14 cellular contexts compared by ENCODE assay signal in the genomic region with DNA sequence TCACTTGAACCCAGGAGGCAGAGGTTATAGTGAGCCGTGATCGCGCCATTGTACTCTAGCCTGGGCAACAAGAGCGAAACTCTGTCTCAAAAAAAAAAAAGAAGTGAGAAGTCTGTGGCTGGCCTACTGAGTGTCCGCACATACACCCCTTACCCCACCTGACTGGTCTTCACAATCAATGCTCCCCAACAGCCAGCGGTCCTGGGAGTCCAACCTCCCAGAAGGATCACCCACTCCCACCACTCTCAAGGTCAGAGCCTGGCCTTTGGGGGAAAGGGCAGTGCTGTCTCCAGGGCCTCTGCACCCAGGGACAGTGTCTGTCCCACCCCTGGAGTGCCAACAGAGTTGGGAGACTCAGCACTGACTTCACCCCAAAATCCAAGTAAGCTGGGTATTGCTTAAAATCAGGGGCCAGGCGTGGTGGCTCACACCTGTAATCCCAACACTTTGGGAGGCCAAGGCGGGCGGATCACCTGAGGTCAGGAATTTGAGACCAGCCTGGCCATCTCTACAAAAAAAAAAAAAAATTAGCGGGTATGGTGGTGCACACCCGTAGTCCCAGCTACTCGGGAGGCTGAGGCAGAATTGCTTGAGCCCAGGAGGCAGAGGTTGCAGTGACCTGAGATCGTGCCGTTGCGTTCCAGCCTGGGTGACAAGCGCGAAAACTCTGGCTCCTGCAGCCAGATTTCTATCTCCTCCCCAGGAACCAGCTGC. TPM values are rescaled to one million over a fixed set of nuclear protein-coding genes. Genes with fewer than 3 reads are reported as not detected.
DNase-seq lines count a peak whose midpoint lies in the region; ATAC-seq, FAIRE-seq and TF ChIP-seq lines count a peak whose summit lies in the region.
"Had no signal": no experiment of that assay in that cellular context is flagged by ENCODE, and none has a peak within 500 bp of the region (broad histone marks: within the 10 kb centered on the region; RNA-seq: fewer than 3 reads in every experiment).

No MANE protein-coding gene starts in this region.

- CTCF ChIA-PET in GM12878 (lab: Yijun Ruan, JAX), result interaction anchor here (1.1 kb wide), 1 partner anchor 9 kb away, joined by 8 read pairs; no protein-coding TSS in a partner anchor

- H3K27me3 ChIP-seq in GM12878 (replicated peaks in 1 of 2; ENCODE audit: control insufficient read depth in 2 of 2, insufficient read depth in 2 of 2, low read length in 1 of 2), result no peaks in the 10 kb centered on the region
- H3K27me3 ChIP-seq: esophagus muscularis mucosa, heart left ventricle had no signal

- H3K79me2 ChIP-seq in GM12878 (ENCODE audit: control insufficient read depth, insufficient read depth, low read length), result peaks cover 21% of the 10 kb centered on the region

- intact Hi-C loops in GM12878 (cut with micrococcal nuclease; ENCODE audit: unreplicated experiment) (no loop called here), posterior vena cava (cut with DNase I) (no loop called here)

- H3K27ac ChIP-seq in GM12878 (ENCODE audit: control insufficient read depth, insufficient read depth), result no peak overlapping the region
- H3K27ac ChIP-seq: BLaER1 treated with 17β-estradiol and CSF1 and Interleukin-3, amounts not matched to agents 10 nM and 100 nM had no signal

- H2AFZ ChIP-seq in GM12878 (ENCODE audit: control insufficient read depth, low read depth, low read length), result no peak overlapping the region

- H3K4me3 ChIP-seq in GM12878, result no peak overlapping the region
- H3K4me3 ChIP-seq: BLaER1 treated with 17β-estradiol and CSF1 and Interleukin-3, amounts not matched to agents 10 nM and 100 nM; esophagus muscularis mucosa; heart left ventricle had no signal

- in situ Hi-C loops in GM12878 (cut with MboI), result no loop called here

- H3K4me2 ChIP-seq in GM12878 (ENCODE audit: control insufficient read depth, insufficient read depth), result no peak overlapping the region

- TF ChIP-seq POLR2A in GM12878 (IDR thresholded peaks at IDR 0.05; ENCODE audit: low read depth, low read length), result no peak

- RAD21 ChIA-PET in GM12878 (lab: Charles Lee; ENCODE audit: unreplicated experiment), result no interaction called here

- no peaks in the 10 kb centered on the region for H3K9me3 ChIP-seq in GM12878 (replicated peaks; ENCODE audit: control insufficient read depth, insufficient read depth, low read length)
- H3K9me3 ChIP-seq: BLaER1 treated with 17β-estradiol and CSF1 and Interleukin-3, amounts not matched to agents 10 nM and 100 nM; esophagus muscularis mucosa; heart left ventricle had no signal

- no peak for TF ChIP-seq CTCF in GM12878 (IDR thresholded peaks at IDR 0.05 in 2 of 3, conservative IDR thresholded peaks at IDR 0.05 in 1 of 3; ENCODE audit: control insufficient read depth in 2 of 3, extremely low read depth in 1 of 3, insufficient read depth in 1 of 3, low read depth in 3 of 3, low read length in 3 of 3)

- peak; percentile 1 for DNase-seq in HuH-7.5 (ENCODE audit: low spot score)
- DNase-seq in GM12878 (ENCODE audit: low read depth, low spot score), result no peak
- peak; percentile 46 for DNase-seq in posterior vena cava (ENCODE audit: low spot score)
- DNase-seq in putamen (ENCODE audit: low spot score), result no peak
- DNase-seq in DMS79 treated with DMSO at 0.1 percent for 48 hours (lab: John Stamatoyannopoulos, UW), result no peak
- DNase-seq: NCI-H1105; NK-92 treated with Interleukin-12 subunit alpha and Interleukin-12 subunit beta, amount 100 ng/mL, for 24 hours; SIG-M5 had no signal

- TF ChIP-seq EP300 in GM12878 (IDR thresholded peaks at IDR 0.05; ENCODE audit: borderline replicate concordance in 1 of 2, control insufficient read depth in 1 of 2, low read depth in 2 of 2, low read length in 2 of 2), result no peak

- peaks cover 7 to 9% of the 10 kb centered on the region in 2 experiments; a peak in 3 of 4 replicates for H3K36me3 ChIP-seq in GM12878 (ENCODE audit: control insufficient read depth in 2 of 2, insufficient read depth in 2 of 2, low read length in 1 of 2)

- H4K20me1 ChIP-seq in GM12878 (ENCODE audit: control insufficient read depth, insufficient read depth), result no peaks in the 10 kb centered on the region

- FAIRE-seq in GM12878 (lab: Jason Lieb, UNC), result no peak
- FAIRE-seq: astrocyte, H54, keratinocyte had no signal

- no TSS peak for BruUV-seq in GM12878 (replicated peaks; lab: Mats Ljungman, UMichigan)

- SMC1A ChIA-PET in GM12878 (lab: Charles Lee; ENCODE audit: uncharacterized antibody, unreplicated experiment), result no interaction called here

- ATAC-seq in GM12878, result peak; percentile 42
- ATAC-seq: heart left ventricle had no signal

- POLR2A ChIA-PET in GM12878 (lab: Charles Lee), result interaction anchor here (0.5 to 1.3 kb wide), 4 partner anchors 10 to 59 kb away, joined by 3 read pairs; partner anchors contain the start of genes NDUFA7 and RPS28

- 85% methylated on average over 14 of the region's 17 CpGs for WGBS in GM12878 (ENCODE audit: insufficient coverage, insufficient replicate concordance, low lambda C conversion rate, missing lambda C conversion rate)

- no peak overlapping the region for H3K9ac ChIP-seq in GM12878 (ENCODE audit: control insufficient read depth, insufficient read depth, low read length)

- no peak for TF ChIP-seq RAD21 in GM12878 (IDR thresholded peaks at IDR 0.05; ENCODE audit: insufficient read depth, low read depth, low read length)

- peaks cover 11% of the 10 kb centered on the region for H3K4me1 ChIP-seq in GM12878 (ENCODE audit: control insufficient read depth, insufficient read depth, low read length)

RNA-seq across cellular contexts. Expression of gene CD320, which starts 2.3 kb away (rescaled TPM):
- total RNA-seq in GM12878 (2013; cell fraction: nucleolus; rRNA removed), result 26.5 and 32.1 TPM in 2 replicates
- 49.9 and 62.2 TPM in 2 replicates for total RNA-seq in GM12878 (2014; rRNA removed)
- total RNA-seq in GM12878 (2014; rRNA removed; fragmentation: Illumina TruSeq; extraction: Trizol), result 17.2 and 19.6 TPM in 2 replicates
- 72.4 and 74.6 TPM in 2 replicates for total RNA-seq in GM12878 (2021)
- 6.3 TPM for polyA plus RNA-seq in GM12878 (2011; ENCODE audit: low read depth)
- 11.6 and 30.7 TPM in 2 replicates for polyA plus RNA-seq in GM12878 (2011; rRNA removed)
- 68.6 and 89.2 TPM in 2 replicates for polyA plus RNA-seq in GM12878 (2011; cell fraction: cytosol; rRNA removed)
- 44.7 and 55.9 TPM in 2 replicates for polyA plus RNA-seq in GM12878 (2011; cell fraction: nucleus; rRNA removed)
- 27.7 and 30.3 TPM in 2 replicates for polyA plus RNA-seq in GM12878 (2012)
- polyA plus RNA-seq in GM12878 (2014; fragmentation: Illumina TruSeq; extraction: Trizol), result 3.7 and 16.2 TPM in 2 replicates
- 1 to 10 TPM; 1.1 to 3.5 TPM for polyA plus RNA-seq in GM12878 (2014; fragmentation: Nextera tagmentation; extraction: Ambion mirVana)
- 68.1 and 78.8 TPM in 2 replicates for polyA plus RNA-seq in GM12878 (2014; rRNA removed)
- polyA plus RNA-seq in GM12878 (2016; fragmentation: Nextera tagmentation; extraction: Ambion mirVana), result 100 to 1,000 TPM; 117 to 134 TPM
- polyA minus RNA-seq in GM12878 (2011; rRNA and poly(A)+ RNA removed), result 6.6 and 28.3 TPM in 2 replicates
- polyA minus RNA-seq in GM12878 (2011; cell fraction: cytosol; rRNA and poly(A)+ RNA removed), result 19.6 and 21.2 TPM in 2 replicates
- polyA minus RNA-seq in GM12878 (2011; cell fraction: nucleus; rRNA and poly(A)+ RNA removed), result 8.3 and 11.5 TPM in 2 replicates
- 10 to 100 TPM; 29.2 to 31.6 TPM for total RNA-seq in posterior vena cava

RNA-seq across cellular contexts. Expression of gene NDUFA7, which starts 10.7 kb away (rescaled TPM):
- 15.0 and 21.4 TPM in 2 replicates for total RNA-seq in GM12878 (2013; cell fraction: nucleolus; rRNA removed)
- total RNA-seq in GM12878 (2014; rRNA removed) (117 and 143 TPM in 2 replicates), GM12878 (2014; rRNA removed; fragmentation: Illumina TruSeq; extraction: Trizol) (123 and 132 TPM in 2 replicates), GM12878 (2021) (79.0 and 86.3 TPM in 2 replicates), posterior vena cava (10 to 100 TPM; 29.8 to 31.2 TPM)
- 198 TPM for polyA plus RNA-seq in GM12878 (2011; ENCODE audit: low read depth)
- polyA plus RNA-seq in GM12878 (2011; rRNA removed) (44.7 and 94.1 TPM in 2 replicates), GM12878 (2014; fragmentation: Illumina TruSeq; extraction: Trizol) (52.0 and 171 TPM in 2 replicates), GM12878 (2014; fragmentation: Nextera tagmentation; extraction: Ambion mirVana) (100 to 1,000 TPM; 277 to 360 TPM), GM12878 (2014; rRNA removed) (178 and 192 TPM in 2 replicates), GM12878 (2016; fragmentation: Nextera tagmentation; extraction: Ambion mirVana) (100 to 1,000 TPM; 249 to 253 TPM)
- polyA plus RNA-seq in GM12878 (2011; cell fraction: cytosol; rRNA removed), result 121 and 166 TPM in 2 replicates
- polyA plus RNA-seq in GM12878 (2011; cell fraction: nucleus; rRNA removed), result 70.6 and 105 TPM in 2 replicates
- polyA plus RNA-seq in GM12878 (2012), result 87.4 and 102 TPM in 2 replicates
- polyA minus RNA-seq in GM12878 (2011; rRNA and poly(A)+ RNA removed), result 41.5 and 84.3 TPM in 2 replicates
- 38.0 and 51.8 TPM in 2 replicates for polyA minus RNA-seq in GM12878 (2011; cell fraction: cytosol; rRNA and poly(A)+ RNA removed)
- polyA minus RNA-seq in GM12878 (2011; cell fraction: nucleus; rRNA and poly(A)+ RNA removed), result 13.9 and 26.2 TPM in 2 replicates

RNA-seq across cellular contexts. Expression of gene RPS28, which starts 10.8 kb away (rescaled TPM):
- 52.9 and 57.0 TPM in 2 replicates for total RNA-seq in GM12878 (2013; cell fraction: nucleolus; rRNA removed)
- total RNA-seq in GM12878 (2014; rRNA removed) (1,809 and 1,831 TPM in 2 replicates), GM12878 (2014; rRNA removed; fragmentation: Illumina TruSeq; extraction: Trizol) (396 and 422 TPM in 2 replicates), GM12878 (2021) (3,081 and 3,150 TPM in 2 replicates), posterior vena cava (100 to 1,000 TPM; 798 to 911 TPM)
- 2,247 TPM for polyA plus RNA-seq in GM12878 (2011; ENCODE audit: low read depth)
- polyA plus RNA-seq in GM12878 (2011; rRNA removed) (502 and 657 TPM in 2 replicates), GM12878 (2014; fragmentation: Illumina TruSeq; extraction: Trizol) (73.8 and 651 TPM in 2 replicates), GM12878 (2014; fragmentation: Nextera tagmentation; extraction: Ambion mirVana) (1,000 to 10,000 TPM; 3,036 to 3,905 TPM), GM12878 (2014; rRNA removed) (1,927 and 2,346 TPM in 2 replicates), GM12878 (2016; fragmentation: Nextera tagmentation; extraction: Ambion mirVana) (1,000 to 10,000 TPM; 1,324 to 1,329 TPM)
- 773 and 1,031 TPM in 2 replicates for polyA plus RNA-seq in GM12878 (2011; cell fraction: cytosol; rRNA removed)
- 299 and 320 TPM in 2 replicates for polyA plus RNA-seq in GM12878 (2011; cell fraction: nucleus; rRNA removed)
- 4,616 and 4,929 TPM in 2 replicates for polyA plus RNA-seq in GM12878 (2012)
- 257 and 310 TPM in 2 replicates for polyA minus RNA-seq in GM12878 (2011; rRNA and poly(A)+ RNA removed)
- polyA minus RNA-seq in GM12878 (2011; cell fraction: cytosol; rRNA and poly(A)+ RNA removed), result 152 and 155 TPM in 2 replicates
- polyA minus RNA-seq in GM12878 (2011; cell fraction: nucleus; rRNA and poly(A)+ RNA removed), result 49.4 and 62.2 TPM in 2 replicates

RNA-seq across cellular contexts. Expression of gene KANK3, which starts 32.6 kb away (rescaled TPM):
- not detected in 2 replicates for total RNA-seq in GM12878 (2013; cell fraction: nucleolus; rRNA removed)
- total RNA-seq in GM12878 (2014; rRNA removed) (0.45 and 0.54 TPM in 2 replicates), GM12878 (2014; rRNA removed; fragmentation: Illumina TruSeq; extraction: Trizol) (0.22 TPM in 1 of 2 replicates, not detected in the other), GM12878 (2021) (0.26 and 0.56 TPM in 2 replicates), posterior vena cava (10 to 100 TPM; 11.0 to 22.5 TPM)
- 0.16 TPM for polyA plus RNA-seq in GM12878 (2011; ENCODE audit: low read depth)
- polyA plus RNA-seq in GM12878 (2011; rRNA removed) (0.05 TPM in 1 of 2 replicates, not detected in the other), GM12878 (2014; fragmentation: Illumina TruSeq; extraction: Trizol) (0.03 TPM in 1 of 2 replicates, not detected in the other), GM12878 (2014; fragmentation: Nextera tagmentation; extraction: Ambion mirVana) (under 1 TPM in 1 of 2 experiments, not detected in 1; 0.07 TPM), GM12878 (2014; rRNA removed) (0.18 and 0.57 TPM in 2 replicates), GM12878 (2016; fragmentation: Nextera tagmentation; extraction: Ambion mirVana) (under 1 TPM; 0.62 to 0.93 TPM)
- 0.13 and 0.15 TPM in 2 replicates for polyA plus RNA-seq in GM12878 (2011; cell fraction: cytosol; rRNA removed)
- polyA plus RNA-seq in GM12878 (2011; cell fraction: nucleus; rRNA removed), result 0.58 and 0.83 TPM in 2 replicates
- polyA plus RNA-seq in GM12878 (2012), result 0.31 TPM in 2 replicates
- 0.21 TPM in 1 of 2 replicates, not detected in the other for polyA minus RNA-seq in GM12878 (2011; rRNA and poly(A)+ RNA removed)
- polyA minus RNA-seq in GM12878 (2011; cell fraction: cytosol; rRNA and poly(A)+ RNA removed), result not detected in 2 replicates
- 0.12 and 0.19 TPM in 2 replicates for polyA minus RNA-seq in GM12878 (2011; cell fraction: nucleus; rRNA and poly(A)+ RNA removed)

RNA-seq across cellular contexts. Expression of gene ANGPTL4, which starts 53.5 kb away (rescaled TPM):
- total RNA-seq in GM12878 (2013; cell fraction: nucleolus; rRNA removed), result not detected in 2 replicates
- not detected in 2 replicates for total RNA-seq in GM12878 (2014; rRNA removed)
- not detected in 2 replicates for total RNA-seq in GM12878 (2014; rRNA removed; fragmentation: Illumina TruSeq; extraction: Trizol)
- total RNA-seq in GM12878 (2021), result not detected in 2 replicates
- not detected for polyA plus RNA-seq in GM12878 (2011; ENCODE audit: low read depth)
- 0.12 and 0.45 TPM in 2 replicates for polyA plus RNA-seq in GM12878 (2011; rRNA removed)
- polyA plus RNA-seq in GM12878 (2011; cell fraction: cytosol; rRNA removed), result 0.53 and 0.73 TPM in 2 replicates
- 0.75 and 1.1 TPM in 2 replicates for polyA plus RNA-seq in GM12878 (2011; cell fraction: nucleus; rRNA removed)
- polyA plus RNA-seq in GM12878 (2012), result 0.20 and 0.31 TPM in 2 replicates
- polyA plus RNA-seq in GM12878 (2014; fragmentation: Illumina TruSeq; extraction: Trizol), result not detected in 2 replicates
- polyA plus RNA-seq in GM12878 (2014; fragmentation: Nextera tagmentation; extraction: Ambion mirVana), result not detected
- polyA plus RNA-seq in GM12878 (2014; rRNA removed), result not detected in 2 replicates
- polyA plus RNA-seq in GM12878 (2016; fragmentation: Nextera tagmentation; extraction: Ambion mirVana), result not detected
- 0.15 and 0.21 TPM in 2 replicates for polyA minus RNA-seq in GM12878 (2011; rRNA and poly(A)+ RNA removed)
- 1.2 TPM in 1 of 2 replicates, not detected in the other for polyA minus RNA-seq in GM12878 (2011; cell fraction: cytosol; rRNA and poly(A)+ RNA removed)
- polyA minus RNA-seq in GM12878 (2011; cell fraction: nucleus; rRNA and poly(A)+ RNA removed), result 0.48 TPM in 1 of 2 replicates, not detected in the other
- total RNA-seq in posterior vena cava, result 10 to 100 TPM; 10.4 to 95.3 TPM

Comparison
In these comparisons a context has a peak if more than half of its experiments do, and no peak if none do; other contexts are left out.
1. DNase-seq: peak in HuH-7.5 (single experiment) and posterior vena cava (single experiment); none in GM12878 (single experiment), putamen (single experiment) and DMS79 treated with DMSO at 0.1 percent for 48 hours (single experiment).